ENCODE assay signal across 1 cellular context in genomic region chr1:212958175-212958574, GRCh38.
TF ChIP-seq lines count a peak whose summit lies in the region.

No MANE protein-coding gene starts in this region.

TF ChIP-seq in HepG2, 621 proteins besides CTCF, POLR2A, EP300 and RAD21:
- TF ChIP-seq ATF7 (IDR thresholded peaks at IDR 0.05) (0 out of 2 replicates have a peak, but pooled peaks have one; percentile 22), ATF7 (CRISPR knock-in tag; IDR thresholded peaks at IDR 0.05) (no peak), KDM5B (CRISPR knock-in tag; IDR thresholded peaks at IDR 0.05; ENCODE audit: borderline replicate concordance) (no peak), SRY (CRISPR knock-in tag; IDR thresholded peaks at IDR 0.05) (no peak), ZBTB33 (CRISPR knock-in tag; IDR thresholded peaks at IDR 0.05) (0 out of 2 replicates have a peak, but pooled peaks have one; percentile 12)
